8 cellular contexts compared by ENCODE assay signal in the genomic region with DNA sequence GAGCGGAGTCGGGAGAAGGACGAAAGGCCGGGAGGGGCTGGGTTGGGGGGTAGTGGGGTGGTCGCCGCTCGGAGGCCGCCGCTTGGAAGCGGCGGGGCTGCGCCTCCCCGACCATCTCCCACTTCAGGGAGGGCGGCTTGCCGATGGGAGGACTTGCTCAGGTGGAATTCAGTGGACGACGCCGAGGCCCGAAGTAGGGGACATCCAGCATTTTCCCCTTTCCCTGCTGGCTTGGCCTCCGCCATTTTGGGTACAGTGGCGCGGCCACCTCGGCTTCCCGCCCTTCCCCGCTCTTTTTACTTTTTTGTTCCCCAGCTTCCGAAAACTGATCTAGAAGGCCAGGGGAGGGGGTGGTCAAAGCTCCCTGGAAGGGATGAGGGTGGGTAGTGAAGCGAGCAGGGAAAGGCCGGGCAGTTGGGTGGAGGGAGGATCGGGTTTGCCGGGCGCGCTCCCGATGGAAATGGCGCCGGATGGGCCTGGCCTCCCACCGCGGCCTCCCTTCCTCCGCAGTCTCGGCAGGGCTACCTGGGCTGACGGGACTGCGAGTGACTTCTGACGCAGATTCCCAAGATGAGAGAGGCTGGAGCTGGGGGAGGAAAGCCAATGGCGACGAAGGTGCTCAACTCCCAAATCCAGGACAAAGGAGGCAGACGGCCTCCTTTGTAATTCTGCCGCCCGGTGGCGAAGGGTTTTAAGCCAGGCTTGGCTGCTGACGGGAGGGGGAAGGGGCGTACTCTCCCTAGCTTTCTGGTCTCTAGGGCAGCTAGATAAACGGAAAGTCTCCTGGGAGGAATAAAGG. TPM values are rescaled to one million over a fixed set of nuclear protein-coding genes. Genes with fewer than 3 reads are reported as not detected.
A peak's percentile ranks its signal among the peaks of the same experiment; 100 is the strongest.
DNase-seq lines count a peak whose midpoint lies in the region; ATAC-seq and TF ChIP-seq lines count a peak whose summit lies in the region.

A gene (minus strand): TSS at position 670 of the 799 bp plus-strand sequence. CDS start 26,084 bp downstream, outside the sequence.

- peak within 1 kb of the TSS; percentile 89 to 90 for H3K4me3 ChIP-seq in HCT116 (replicated peaks in 1 of 2; ENCODE audit: low read depth in 1 of 2, low read length in 2 of 2)
- peak within 1 kb of the TSS; percentile 76 to 98 (median 84) for H3K4me3 ChIP-seq in adrenal gland
- H3K4me3 ChIP-seq in left ventricle myocardium inferior = peak within 1 kb of the TSS; percentile 94

- peaks cover 43% of the 10 kb centered on the region for H3K4me1 Mint-ChIP-seq in type B pancreatic cell (ENCODE audit: unreplicated experiment)

- peaks cover 20% of the 10 kb centered on the region for H3K36me3 Mint-ChIP-seq in type B pancreatic cell

- H3K9ac ChIP-seq in ES-I3 (ENCODE audit: low read depth, low read length) = peak within 1 kb of the TSS; percentile 86
- H3K9ac ChIP-seq in HCT116 (ENCODE audit: low read length) = peak within 1 kb of the TSS; percentile 96

- H3K27ac Mint-ChIP-seq in type B pancreatic cell = peak within 1 kb of the TSS; percentile 100

- H3K27me3 ChIP-seq in HCT116 (ENCODE audit: insufficient read depth, low read length) (no peaks in the 10 kb centered on the region), adrenal gland (no peaks in the 10 kb centered on the region), left ventricle myocardium inferior (ENCODE audit: low read depth) (no peaks in the 10 kb centered on the region)

- H3K27me3 Mint-ChIP-seq in type B pancreatic cell = peaks cover 4% of the 10 kb centered on the region

- TF ChIP-seq CTCF in HCT116 (IDR thresholded peaks at IDR 0.05 in 2 of 3, conservative IDR thresholded peaks at IDR 0.05 in 1 of 3; ENCODE audit: borderline replicate concordance in 1 of 3, insufficient read depth in 1 of 3, low read depth in 2 of 3, low read length in 2 of 3) (peak in 2 of 3 experiments; percentile 24 to 34; a peak in 3 of 6 replicates), adrenal gland (IDR thresholded peaks at IDR 0.05) (peak in 3 of 6 experiments; percentile 42 to 64 (median 53)), left ventricle myocardium inferior (IDR thresholded peaks at IDR 0.05; ENCODE audit: borderline replicate concordance) (peak; percentile 56), type B pancreatic cell (conservative IDR thresholded peaks at IDR 0.05) (peak; percentile 58)

- WGBS in adrenal gland, 4 donors = 0 to 1% (median 0%) methylated on average over 35 to 51 of the region's 51 CpGs

- TF ChIP-seq POLR2A in HCT116 (IDR thresholded peaks at IDR 0.05; ENCODE audit: borderline replicate concordance, extremely low read depth, insufficient read depth, insufficient read length) = no peak
- peak; percentile 87 to 94 for TF ChIP-seq POLR2A in adrenal gland (IDR thresholded peaks at IDR 0.05)

- peak; percentile 44 for ATAC-seq in HCT116

- no peaks in the 10 kb centered on the region for H3K9me3 ChIP-seq in ES-I3 (ENCODE audit: control insufficient read depth, insufficient read depth, low read length)
- no peaks in the 10 kb centered on the region for H3K9me3 ChIP-seq in HCT116 (ENCODE audit: control insufficient read depth in 1 of 2, insufficient read depth in 1 of 2, low read depth in 1 of 2, low read length in 2 of 2)
- no peaks in the 10 kb centered on the region for H3K9me3 ChIP-seq in adrenal gland (replicated peaks in 1 of 3)
- H3K9me3 ChIP-seq in left ventricle myocardium inferior (replicated peaks) = no peaks in the 10 kb centered on the region

- H3K9me2 ChIP-seq in HCT116 (ENCODE audit: insufficient read depth) = no peaks in the 10 kb centered on the region

- RAD21 ChIA-PET in HCT116 (lab: Charles Lee; ENCODE audit: low non-redundant PET in 1 of 2, low total read pairs in 2 of 2, uncharacterized antibody in 2 of 2, unreplicated experiment in 2 of 2) = interaction anchor here (0.7 kb wide), 2 partner anchors 120 to 477 kb away, joined by 3 to 4 read pairs; no protein-coding TSS in a partner anchor

- TF ChIP-seq RAD21 in HCT116 (IDR thresholded peaks at IDR 0.05; ENCODE audit: low read depth) = no peak

- peak within 1 kb of the TSS; percentile 94 for H3K4me2 ChIP-seq in HCT116 (ENCODE audit: low read length)

- POLR2A ChIA-PET in HCT116 (lab: Charles Lee) = interaction anchor here (0.7 to 1.8 kb wide), 10 partner anchors 9 to 863 kb away, joined by 3 to 11 read pairs (median 6); no protein-coding TSS in a partner anchor

- peaks cover 56% of the 10 kb centered on the region for H3K79me2 ChIP-seq in HCT116 (ENCODE audit: insufficient read depth, low read length)

- intact Hi-C loops in HCT116 (cut with micrococcal nuclease) (loop anchor here (10.0 kb wide), 1 partner anchor 478 kb away; no protein-coding TSS in a partner anchor), adrenal gland (cut with DNase I) (no loop called here), left ventricle myocardium inferior (cut with micrococcal nuclease) (no loop called here), posterior vena cava (cut with DNase I) (no loop called here)

- H3K36me3 ChIP-seq in ES-I3 (ENCODE audit: insufficient read depth, low read length) = no peaks in the 10 kb centered on the region
- peaks cover 4 to 14% of the 10 kb centered on the region in 2 experiments; a peak in 2 of 4 replicates for H3K36me3 ChIP-seq in HCT116 (ENCODE audit: control insufficient read depth in 1 of 2, insufficient read depth in 2 of 2, low read length in 2 of 2)
- H3K36me3 ChIP-seq in adrenal gland (replicated peaks in 1 of 2) = no peaks in the 10 kb centered on the region
- no peaks in the 10 kb centered on the region for H3K36me3 ChIP-seq in left ventricle myocardium inferior

- H2AFZ ChIP-seq in HCT116 (ENCODE audit: low read depth, low read length, poor library complexity, severe bottlenecking) = no peak within 1 kb of the TSS

- peak within 1 kb of the TSS; percentile 100 for H3K4me3 Mint-ChIP-seq in type B pancreatic cell

- peaks cover 46% of the 10 kb centered on the region; the same call in 1 of the 2 replicates for H4K20me1 ChIP-seq in HCT116 (ENCODE audit: insufficient read depth)

- CTCF ChIA-PET in HCT116 (lab: Charles Lee) = interaction anchor here (1.4 kb wide), 1 partner anchor 477 kb away, joined by 3 read pairs; no protein-coding TSS in a partner anchor

- peak; percentile 43 for DNase-seq in HCT116 (ENCODE audit: low read depth, low spot score)
- peak; percentile 59 for DNase-seq in MV-4-11 (lab: John Stamatoyannopoulos, UW)
- DNase-seq in SKM-1 treated with dmso at 0.1 percent for 144 hours (lab: John Stamatoyannopoulos, UW; ENCODE audit: unreplicated experiment) = peak; percentile 60
- peak; percentile 78 to 89 (median 82) for DNase-seq in adrenal gland
- DNase-seq in left ventricle myocardium inferior = peak; percentile 72
- peak; percentile 86 for DNase-seq in posterior vena cava (ENCODE audit: low spot score)
- peak; percentile 77 for DNase-seq in type B pancreatic cell (ENCODE audit: extremely low spot score, unreplicated experiment)

- H3K27ac ChIP-seq in HCT116 (ENCODE audit: low read depth, low read length) (peak within 1 kb of the TSS; percentile 85), adrenal gland (peak within 1 kb of the TSS; percentile 98 to 100 (median 99)), left ventricle myocardium inferior (replicated peaks) (peak within 1 kb of the TSS; percentile 99)

- peaks cover 16% of the 10 kb centered on the region; the same call in 1 of the 2 replicates for H3K4me1 ChIP-seq in ES-I3 (ENCODE audit: insufficient read depth, low read length)
- peaks cover 41 to 46% of the 10 kb centered on the region in 2 experiments for H3K4me1 ChIP-seq in HCT116 (ENCODE audit: control insufficient read depth in 1 of 2, insufficient read depth in 2 of 2, low read length in 2 of 2)
- H3K4me1 ChIP-seq in adrenal gland (replicated peaks in 1 of 2) = peaks cover 48 to 61% of the 10 kb centered on the region in 2 donors
- H3K4me1 ChIP-seq in left ventricle myocardium inferior = peaks cover 75% of the 10 kb centered on the region

- H3K9me3 Mint-ChIP-seq in type B pancreatic cell = no peaks in the 10 kb centered on the region

- BruUV-seq in HCT116 (replicated peaks; lab: Mats Ljungman, UMichigan) = TSS peak; percentile 36

TF ChIP-seq in HCT116, 20 proteins besides CTCF, POLR2A, EP300 and RAD21 (continues in another document):
- TF ChIP-seq ZFX (IDR thresholded peaks at IDR 0.05) (peak; percentile 84), SRF (IDR thresholded peaks at IDR 0.05; ENCODE audit: low read depth) (no peak), SP1 (IDR thresholded peaks at IDR 0.05; ENCODE audit: low read depth) (no peak), EZH2phosphoT487 (IDR thresholded peaks at IDR 0.05; ENCODE audit: borderline replicate concordance) (no peak), ELF1 (IDR thresholded peaks at IDR 0.05; ENCODE audit: borderline replicate concordance, low read depth) (no peak), TCF7L2 (IDR thresholded peaks at IDR 0.05; ENCODE audit: borderline replicate concordance, extremely low read depth, insufficient read depth, insufficient read length) (peak; percentile 86), YY1 (IDR thresholded peaks at IDR 0.05; ENCODE audit: extremely low read depth, insufficient replicate concordance, low read depth, low read length) (peak; percentile 87), SIN3A (IDR thresholded peaks at IDR 0.05; ENCODE audit: low read depth) (no peak), JUND (IDR thresholded peaks at IDR 0.05) (no peak), ZNF274 (IDR thresholded peaks at IDR 0.05; ENCODE audit: low read depth, low read length) (no peak), CEBPB (IDR thresholded peaks at IDR 0.05; ENCODE audit: low read depth) (no peak), POLR2AphosphoS5 (IDR thresholded peaks at IDR 0.05; ENCODE audit: low read depth, low read length) (0 out of 2 replicates have a peak, but pooled peaks have one; percentile 10), FOSL1 (IDR thresholded peaks at IDR 0.05; ENCODE audit: low read depth) (no peak), EGR1 (IDR thresholded peaks at IDR 0.05; ENCODE audit: low read depth) (no peak; the same call in 1 of the 2 replicates), CBX3 (IDR thresholded peaks at IDR 0.05; ENCODE audit: low read depth) (no peak)
- TF ChIP-seq, protein P1, sequence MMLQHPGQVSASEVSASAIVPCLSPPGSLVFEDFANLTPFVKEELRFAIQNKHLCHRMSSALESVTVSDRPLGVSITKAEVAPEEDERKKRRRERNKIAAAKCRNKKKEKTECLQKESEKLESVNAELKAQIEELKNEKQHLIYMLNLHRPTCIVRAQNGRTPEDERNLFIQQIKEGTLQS (IDR thresholded peaks at IDR 0.05) = no peak

RNA-seq across cellular contexts. Expression of the gene that starts here (rescaled TPM):
- total RNA-seq in HCT116 (2021; ENCODE audit: unreplicated experiment) (2.2 TPM), adrenal gland (10 to 100 TPM; 11.6 to 32.9 (median 19.0) TPM), left ventricle myocardium inferior (5.1 TPM), posterior vena cava (10 to 100 TPM in 1 of 2 donors, 1 to 10 TPM in 1; 9.4 to 12.5 TPM), type B pancreatic cell (ENCODE audit: low replicate concordance) (6.2 and 6.9 TPM in 2 replicates)
- 1.4 and 1.7 TPM in 2 replicates for polyA plus RNA-seq in HCT116 (2012)
- 10 to 100 TPM in 1 of 3 donors, 1 to 10 TPM in 2; 6.8 to 20.0 (median 7.7) TPM for polyA plus RNA-seq in adrenal gland

Comparison
In these comparisons a context has a peak if more than half of its experiments do, and no peak if none do; other contexts are left out.
1. Peak in every context shown above with its lines: DNase-seq, ATAC-seq, H3K4me3 ChIP-seq and H3K27ac ChIP-seq.